Comparison of ENCODE assay signal across 15 cellular contexts in the genomic region with DNA sequence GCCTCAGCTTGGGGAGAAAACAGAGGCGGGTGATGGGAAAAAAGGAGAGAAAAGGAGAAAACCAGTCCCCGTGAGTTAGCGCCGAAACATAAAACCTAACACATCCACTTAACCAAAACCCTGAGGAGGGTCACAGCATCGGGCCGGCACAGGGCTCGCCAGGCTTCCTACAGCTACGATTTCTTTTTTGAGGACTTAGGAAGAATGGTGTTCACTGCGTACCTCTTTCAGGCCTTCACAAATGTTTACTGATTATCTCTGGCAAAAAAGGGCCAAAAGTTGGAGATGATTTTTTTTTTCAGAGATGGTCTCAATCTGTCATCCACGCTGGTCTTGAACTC. TPM values are rescaled to one million over a fixed set of nuclear protein-coding genes. Genes with fewer than 3 reads are reported as not detected.
DNase-seq lines count a peak whose midpoint lies in the region; ATAC-seq and TF ChIP-seq lines count a peak whose summit lies in the region.
"Had no signal": no experiment of that assay in that cellular context is flagged by ENCODE, and none has a peak within 500 bp of the region (broad histone marks: within the 10 kb centered on the region; RNA-seq: fewer than 3 reads in every experiment).

No MANE protein-coding gene starts in this region.

- DNase-seq in stimulated activated naive CD8-positive, alpha-beta T cell treated with anti-CD3 and anti-CD28 coated beads, Interleukin-15, Interleukin-2, amounts not matched to agents 100 U/mL and 50 U/mL, for 24 hours: peak; percentile 0
- DNase-seq in stimulated activated naive CD8-positive, alpha-beta T cell treated with anti-CD3 and anti-CD28 coated beads, Interleukin-15, amount 100 ng/mL, for 72 hours: no peak
- DNase-seq in nephron progenitor cell (no peak), NCI-H1092 (lab: John Stamatoyannopoulos, UW) (no peak), DMS 273 treated with DMSO at 0.1 percent for 48 hours (lab: John Stamatoyannopoulos, UW) (no peak)
- DNase-seq in stimulated activated CD4-positive, alpha-beta T cell treated with anti-CD3 and anti-CD28 coated beads, Interleukin-15, amount 100 ng/mL, for 24 hours: no peak
- DNase-seq: ACHN; CD4-positive, alpha-beta memory T cell; DND-41; GDM1 had no signal

- no peaks in the 10 kb centered on the region for H3K27me3 Mint-ChIP-seq in stimulated activated naive CD8-positive, alpha-beta T cell treated with anti-CD3 and anti-CD28 coated beads, Interleukin-15, amount 100 ng/mL, for 72 hours
- H3K27me3 Mint-ChIP-seq in activated T-helper 17 cell treated with anti-CD3 and anti-CD28 coated beads, Interleukin-2, amount 50 U/mL, for 72 hours: no peaks in the 10 kb centered on the region
- no peaks in the 10 kb centered on the region for H3K27me3 Mint-ChIP-seq in nephron progenitor cell (ENCODE audit: low read depth, poor library complexity)
- H3K27me3 Mint-ChIP-seq: B cell; CD4-positive, alpha-beta memory T cell; IgD-negative memory B cell had no signal

- TF ChIP-seq CTCF in nephron progenitor cell (IDR thresholded peaks at IDR 0.05): no peak

- H3K9me3 Mint-ChIP-seq in stimulated activated naive CD8-positive, alpha-beta T cell treated with anti-CD3 and anti-CD28 coated beads, Interleukin-15, amount 100 ng/mL, for 72 hours: no peaks in the 10 kb centered on the region
- no peaks in the 10 kb centered on the region for H3K9me3 Mint-ChIP-seq in activated T-helper 17 cell treated with anti-CD3 and anti-CD28 coated beads, Interleukin-2, amount 50 U/mL, for 72 hours
- no peaks in the 10 kb centered on the region for H3K9me3 Mint-ChIP-seq in nephron progenitor cell
- H3K9me3 Mint-ChIP-seq: CD4-positive, alpha-beta memory T cell; GM23338; H9; IgD-negative memory B cell had no signal

- no peak for ATAC-seq in stimulated activated naive CD8-positive, alpha-beta T cell treated with anti-CD3 and anti-CD28 coated beads, Interleukin-15, Interleukin-2, amounts not matched to agents 100 U/mL and 50 U/mL, for 24 hours
- no peak for ATAC-seq in stimulated activated naive CD8-positive, alpha-beta T cell treated with anti-CD3 and anti-CD28 coated beads, Interleukin-15, amount 100 ng/mL, for 72 hours
- ATAC-seq in activated T-helper 17 cell treated with anti-CD3 and anti-CD28 coated beads, Interleukin-2, amount 50 U/mL, for 72 hours (replicated peaks): no peak

- H3K27ac Mint-ChIP-seq in stimulated activated naive CD8-positive, alpha-beta T cell treated with anti-CD3 and anti-CD28 coated beads, Interleukin-15, amount 100 ng/mL, for 72 hours: no peak overlapping the region
- peak overlapping the region; percentile 20 for H3K27ac Mint-ChIP-seq in activated T-helper 17 cell treated with anti-CD3 and anti-CD28 coated beads, Interleukin-2, amount 50 U/mL, for 72 hours
- peak overlapping the region; percentile 91 for H3K27ac Mint-ChIP-seq in nephron progenitor cell
- H3K27ac Mint-ChIP-seq: B cell, GM23338 had no signal

- H3K4me3 Mint-ChIP-seq in stimulated activated naive CD8-positive, alpha-beta T cell treated with anti-CD3 and anti-CD28 coated beads, Interleukin-15, amount 100 ng/mL, for 72 hours: no peak overlapping the region
- no peak overlapping the region for H3K4me3 Mint-ChIP-seq in activated T-helper 17 cell treated with anti-CD3 and anti-CD28 coated beads, Interleukin-2, amount 50 U/mL, for 72 hours
- H3K4me3 Mint-ChIP-seq in nephron progenitor cell: no peak overlapping the region
- H3K4me3 Mint-ChIP-seq: B cell; CD4-positive, alpha-beta memory T cell; GM23338; H9 had no signal

- H3K36me3 Mint-ChIP-seq in activated T-helper 17 cell treated with anti-CD3 and anti-CD28 coated beads, Interleukin-2, amount 50 U/mL, for 72 hours (ENCODE audit: low read depth): peaks cover 18% of the 10 kb centered on the region
- peaks cover 5% of the 10 kb centered on the region for H3K36me3 Mint-ChIP-seq in nephron progenitor cell (ENCODE audit: low read depth)

- no peaks in the 10 kb centered on the region for H3K4me1 Mint-ChIP-seq in stimulated activated naive CD8-positive, alpha-beta T cell treated with anti-CD3 and anti-CD28 coated beads, Interleukin-15, amount 100 ng/mL, for 72 hours
- no peaks in the 10 kb centered on the region for H3K4me1 Mint-ChIP-seq in activated T-helper 17 cell treated with anti-CD3 and anti-CD28 coated beads, Interleukin-2, amount 50 U/mL, for 72 hours
- peaks cover 5% of the 10 kb centered on the region for H3K4me1 Mint-ChIP-seq in nephron progenitor cell
- H3K4me1 Mint-ChIP-seq: GM23338 had no signal

RNA-seq across cellular contexts. Expression of a gene that starts 48.8 kb away (rescaled TPM):
- 10 to 100 TPM; 42.9 to 45.8 TPM for total RNA-seq in activated T-helper 17 cell treated with anti-CD3 and anti-CD28 coated beads, Interleukin-2, amount 50 U/mL, for 72 hours

Comparison
In these comparisons a context has a peak if more than half of its experiments do, and no peak if none do; other contexts are left out.
1. H3K27ac Mint-ChIP-seq: peak in activated T-helper 17 cell treated with anti-CD3 and anti-CD28 coated beads, Interleukin-2, amount 50 U/mL, for 72 hours (single experiment) and nephron progenitor cell (single experiment); none in stimulated activated naive CD8-positive, alpha-beta T cell treated with anti-CD3 and anti-CD28 coated beads, Interleukin-15, amount 100 ng/mL, for 72 hours (0 of 2).